Comparison of ENCODE assay signal across 24 cellular contexts in genomic region chr11:62430350-62430749, GRCh38. TPM values are rescaled to one million over a fixed set of nuclear protein-coding genes. Genes with fewer than 3 reads are reported as not detected.
DNase-seq lines count a peak whose midpoint lies in the region; ATAC-seq and TF ChIP-seq lines count a peak whose summit lies in the region.
"Had no signal": no experiment of that assay in that cellular context is flagged by ENCODE, and none has a peak within 500 bp of the region (broad histone marks: within the 10 kb centered on the region; RNA-seq: fewer than 3 reads in every experiment).

No MANE protein-coding gene starts in this region.

- TF ChIP-seq CTCF in vagina (IDR thresholded peaks at IDR 0.05) (no peak), stomach (IDR thresholded peaks at IDR 0.05) (no peak), type B pancreatic cell (conservative IDR thresholded peaks at IDR 0.05) (no peak)

- peaks cover 39% of the 10 kb centered on the region for H3K4me1 Mint-ChIP-seq in activated naive CD4-positive, alpha-beta T cell treated with anti-CD3 and anti-CD28 coated beads for 36 hours (ENCODE audit: low read depth)
- H3K4me1 Mint-ChIP-seq in activated T-helper 2 cell treated with anti-CD3 and anti-CD28 coated beads, Interferon-gamma antibody, Interleukin-2, Interleukin-4, amounts not matched to agents 10 μg/mL and 5 μg/mL and 100 μg/mL, durations not matched to agents 14 hours and 24 hours and 36 hours (ENCODE audit: low read depth) = peaks cover 67% of the 10 kb centered on the region
- peaks cover 46% of the 10 kb centered on the region for H3K4me1 Mint-ChIP-seq in type B pancreatic cell (ENCODE audit: unreplicated experiment)

- H3K4me3 Mint-ChIP-seq in activated naive CD4-positive, alpha-beta T cell treated with anti-CD3 and anti-CD28 coated beads for 36 hours = no peak overlapping the region
- H3K4me3 Mint-ChIP-seq in activated T-helper 2 cell treated with anti-CD3 and anti-CD28 coated beads, Interferon-gamma antibody, Interleukin-2, Interleukin-4, amounts not matched to agents 10 μg/mL and 5 μg/mL and 100 μg/mL, durations not matched to agents 14 hours and 24 hours and 36 hours (ENCODE audit: low read depth) = no peak overlapping the region
- H3K4me3 Mint-ChIP-seq in type B pancreatic cell = no peak overlapping the region
- H3K4me3 Mint-ChIP-seq: activated B cell treated with CpG ODN at 0.5 μM for 24 hours; CD8-positive, alpha-beta memory T cell; neural crest cell had no signal

- H3K27ac Mint-ChIP-seq in activated naive CD4-positive, alpha-beta T cell treated with anti-CD3 and anti-CD28 coated beads for 36 hours = peak overlapping the region; percentile 6
- no peak overlapping the region for H3K27ac Mint-ChIP-seq in activated naive CD4-positive, alpha-beta T cell treated with anti-CD3 and anti-CD28 coated beads, Interleukin-2, amount 50 U/mL, for 72 hours
- peak overlapping the region; percentile 15 for H3K27ac Mint-ChIP-seq in activated T-helper 2 cell treated with anti-CD3 and anti-CD28 coated beads, Interferon-gamma antibody, Interleukin-2, Interleukin-4, amounts not matched to agents 10 μg/mL and 5 μg/mL and 100 μg/mL, durations not matched to agents 14 hours and 24 hours and 36 hours
- H3K27ac Mint-ChIP-seq in type B pancreatic cell = no peak overlapping the region
- H3K27ac Mint-ChIP-seq: activated B cell treated with CpG ODN at 0.5 μM for 24 hours; effector memory CD8-positive, alpha-beta T cell had no signal

- WGBS in stomach, 5 donors = 77 to 88% (median 85%) methylated on average over 5 of the region's 5 CpGs

- no peaks in the 10 kb centered on the region for H3K27me3 Mint-ChIP-seq in activated naive CD4-positive, alpha-beta T cell treated with anti-CD3 and anti-CD28 coated beads for 36 hours (ENCODE audit: low read depth)
- H3K27me3 Mint-ChIP-seq in activated T-helper 2 cell treated with anti-CD3 and anti-CD28 coated beads, Interferon-gamma antibody, Interleukin-2, Interleukin-4, amounts not matched to agents 10 μg/mL and 5 μg/mL and 100 μg/mL, durations not matched to agents 14 hours and 24 hours and 36 hours (ENCODE audit: low read depth) = no peaks in the 10 kb centered on the region
- H3K27me3 Mint-ChIP-seq in type B pancreatic cell = no peaks in the 10 kb centered on the region
- H3K27me3 Mint-ChIP-seq: activated B cell treated with CpG ODN at 0.5 μM for 24 hours; CD8-positive, alpha-beta memory T cell; effector memory CD8-positive, alpha-beta T cell had no signal

- DNase-seq in activated naive CD4-positive, alpha-beta T cell treated with anti-CD3 and anti-CD28 coated beads for 36 hours = no peak
- no peak for DNase-seq in activated naive CD4-positive, alpha-beta T cell treated with anti-CD3 and anti-CD28 coated beads, Interleukin-2, amount 50 U/mL, for 72 hours (ENCODE audit: low spot score in 2 of 2)
- DNase-seq in activated T-helper 2 cell treated with anti-CD3 and anti-CD28 coated beads, Interferon-gamma antibody, Interleukin-2, Interleukin-4, amounts not matched to agents 10 μg/mL and 5 μg/mL and 100 μg/mL, durations not matched to agents 14 hours and 24 hours and 36 hours (ENCODE audit: low spot score) = no peak
- DNase-seq in vagina (ENCODE audit: extremely low spot score in 2 of 2) (no peak), NCI-H748 (lab: John Stamatoyannopoulos, UW; ENCODE audit: unreplicated experiment) (no peak), stomach (no peak), type B pancreatic cell (ENCODE audit: extremely low spot score, unreplicated experiment) (no peak)
- DNase-seq: ACHN; activated B cell treated with CpG ODN at 0.5 μM for 24 hours; amygdala; CD8-positive, alpha-beta memory T cell; effector memory CD8-positive, alpha-beta T cell; hippocampal formation; NCI-H1105 treated with DMSO at 0.1 percent for 48 hours; NCI-H69; retina; SJCRH30; stimulated activated naive CD4-positive, alpha-beta T cell; upper lobe of left lung had no signal

- intact Hi-C loops in activated naive CD4-positive, alpha-beta T cell treated with anti-CD3 and anti-CD28 coated beads for 36 hours (cut with micrococcal nuclease) = no loop called here
- intact Hi-C loops in activated T-helper 2 cell treated with anti-CD3 and anti-CD28 coated beads, Interferon-gamma antibody, Interleukin-2, Interleukin-4, amounts not matched to agents 10 μg/mL and 5 μg/mL and 100 μg/mL, durations not matched to agents 14 hours and 24 hours and 36 hours (cut with micrococcal nuclease) = no loop called here
- intact Hi-C loops in vagina (cut with DNase I) (no loop called here), stomach (cut with DNase I; ENCODE audit: low total_unique reads) (no loop called here)

- no peaks in the 10 kb centered on the region for H3K36me3 ChIP-seq in muscle layer of duodenum (ENCODE audit: control insufficient read depth in 1 of 2, insufficient read depth in 2 of 2, low read length in 2 of 2)
- H3K36me3 ChIP-seq in vagina = no peaks in the 10 kb centered on the region
- H3K36me3 ChIP-seq in stomach = no peaks in the 10 kb centered on the region
- H3K36me3 ChIP-seq: SJCRH30, upper lobe of left lung had no signal

- no peaks in the 10 kb centered on the region for H3K27me3 ChIP-seq in muscle layer of duodenum (ENCODE audit: low read depth, low read length)
- no peaks in the 10 kb centered on the region for H3K27me3 ChIP-seq in vagina
- no peaks in the 10 kb centered on the region for H3K27me3 ChIP-seq in stomach
- H3K27me3 ChIP-seq: SJCRH30, upper lobe of left lung had no signal

- H3K4me3 ChIP-seq in muscle layer of duodenum (ENCODE audit: low read depth in 1 of 2, low read length in 2 of 2) (no peak overlapping the region), vagina (no peak overlapping the region), stomach (no peak overlapping the region)
- H3K4me3 ChIP-seq: SJCRH30, upper lobe of left lung had no signal

- H3K27ac ChIP-seq in muscle layer of duodenum (ENCODE audit: low read length) (peak overlapping the region; percentile 26), vagina (peak overlapping the region; percentile 60), stomach (peak overlapping the region in 2 of 5 donors; percentile 27 to 44)
- H3K27ac ChIP-seq: SJCRH30 had no signal

- CTCF ChIA-PET in activated naive CD4-positive, alpha-beta T cell treated with anti-CD3 and anti-CD28 coated beads for 36 hours (lab: Charles Lee) = interaction anchor here (1.1 kb wide), 1 partner anchor 260 kb away, joined by 3 read pairs; no protein-coding TSS in a partner anchor

- no peaks in the 10 kb centered on the region for H3K36me3 Mint-ChIP-seq in activated naive CD4-positive, alpha-beta T cell treated with anti-CD3 and anti-CD28 coated beads for 36 hours (ENCODE audit: low read depth)
- H3K36me3 Mint-ChIP-seq in activated naive CD4-positive, alpha-beta T cell treated with anti-CD3 and anti-CD28 coated beads, Interleukin-2, amount 50 U/mL, for 72 hours = no peaks in the 10 kb centered on the region
- H3K36me3 Mint-ChIP-seq in activated T-helper 2 cell treated with anti-CD3 and anti-CD28 coated beads, Interferon-gamma antibody, Interleukin-2, Interleukin-4, amounts not matched to agents 10 μg/mL and 5 μg/mL and 100 μg/mL, durations not matched to agents 14 hours and 24 hours and 36 hours (ENCODE audit: low read depth) = no peaks in the 10 kb centered on the region
- no peaks in the 10 kb centered on the region for H3K36me3 Mint-ChIP-seq in type B pancreatic cell
- H3K36me3 Mint-ChIP-seq: CD8-positive, alpha-beta memory T cell had no signal

- no peak for ATAC-seq in activated naive CD4-positive, alpha-beta T cell treated with anti-CD3 and anti-CD28 coated beads, Interleukin-2, amount 50 U/mL, for 72 hours
- ATAC-seq: effector memory CD8-positive, alpha-beta T cell had no signal

- no peak for TF ChIP-seq POLR2A in vagina (IDR thresholded peaks at IDR 0.05)
- no peak for TF ChIP-seq POLR2A in stomach (IDR thresholded peaks at IDR 0.05)

- H3K4me1 ChIP-seq in muscle layer of duodenum (ENCODE audit: control insufficient read depth in 1 of 2, insufficient read depth in 2 of 2, low read length in 2 of 2) = peaks cover 14 to 42% of the 10 kb centered on the region in 2 donors
- peaks cover 56% of the 10 kb centered on the region for H3K4me1 ChIP-seq in vagina
- H3K4me1 ChIP-seq in stomach = peaks cover 14 to 64% (median 35%) of the 10 kb centered on the region in 4 donors
- H3K4me1 ChIP-seq: SJCRH30 had no signal

- H3K9me3 ChIP-seq in muscle layer of duodenum (ENCODE audit: control insufficient read depth in 1 of 2, low read length in 2 of 2) = no peaks in the 10 kb centered on the region
- H3K9me3 ChIP-seq in vagina = no peaks in the 10 kb centered on the region
- H3K9me3 ChIP-seq in stomach = no peaks in the 10 kb centered on the region
- H3K9me3 ChIP-seq: SJCRH30, upper lobe of left lung had no signal

- H3K9me3 Mint-ChIP-seq in activated naive CD4-positive, alpha-beta T cell treated with anti-CD3 and anti-CD28 coated beads for 36 hours = no peaks in the 10 kb centered on the region
- H3K9me3 Mint-ChIP-seq in activated naive CD4-positive, alpha-beta T cell treated with anti-CD3 and anti-CD28 coated beads, Interleukin-2, amount 50 U/mL, for 72 hours = no peaks in the 10 kb centered on the region
- no peaks in the 10 kb centered on the region for H3K9me3 Mint-ChIP-seq in activated T-helper 2 cell treated with anti-CD3 and anti-CD28 coated beads, Interferon-gamma antibody, Interleukin-2, Interleukin-4, amounts not matched to agents 10 μg/mL and 5 μg/mL and 100 μg/mL, durations not matched to agents 14 hours and 24 hours and 36 hours
- H3K9me3 Mint-ChIP-seq in type B pancreatic cell = no peaks in the 10 kb centered on the region
- H3K9me3 Mint-ChIP-seq: activated B cell treated with CpG ODN at 0.5 μM for 24 hours; CD8-positive, alpha-beta memory T cell; effector memory CD8-positive, alpha-beta T cell; neural crest cell had no signal

- TF ChIP-seq EP300 in stomach (IDR thresholded peaks at IDR 0.05) = no peak

RNA-seq across cellular contexts. Expression of gene SCGB1A1, which starts 11.5 kb away (rescaled TPM):
- total RNA-seq in activated naive CD4-positive, alpha-beta T cell treated with anti-CD3 and anti-CD28 coated beads for 36 hours = not detected
- total RNA-seq in activated naive CD4-positive, alpha-beta T cell treated with anti-CD3 and anti-CD28 coated beads, Interleukin-2, amount 50 U/mL, for 72 hours = not detected
- total RNA-seq in activated T-helper 2 cell treated with anti-CD3 and anti-CD28 coated beads, Interferon-gamma antibody, Interleukin-2, Interleukin-4, amounts not matched to agents 10 μg/mL and 5 μg/mL and 100 μg/mL, durations not matched to agents 14 hours and 24 hours and 36 hours = not detected in 2 replicates
- total RNA-seq in vagina = not detected
- total RNA-seq in stomach = 10 to 100 TPM in 1 of 5 donors, 1 to 10 TPM in 1, not detected in 3; 2.6 to 11.2 TPM
- 10 to 100 TPM in 1 of 3 donors, not detected in 2; 53.9 TPM for polyA plus RNA-seq in stomach
- total RNA-seq in type B pancreatic cell (ENCODE audit: low replicate concordance) = not detected in 2 replicates
- total RNA-seq: activated B cell treated with CpG ODN at 0.5 μM for 24 hours; CD8-positive, alpha-beta memory T cell; cerebellum; LHCN-M2; neural crest cell; SJCRH30 had no signal
- polyA plus RNA-seq: CD8-positive, alpha-beta memory T cell; keratinocyte had no signal

Comparison
In these comparisons a context has a peak if more than half of its experiments do, and no peak if none do; other contexts are left out.
1. H3K27ac Mint-ChIP-seq: peak in activated naive CD4-positive, alpha-beta T cell treated with anti-CD3 and anti-CD28 coated beads for 36 hours (single experiment) and activated T-helper 2 cell treated with anti-CD3 and anti-CD28 coated beads, Interferon-gamma antibody, Interleukin-2, Interleukin-4, amounts not matched to agents 10 μg/mL and 5 μg/mL and 100 μg/mL, durations not matched to agents 14 hours and 24 hours and 36 hours (single experiment); none in activated naive CD4-positive, alpha-beta T cell treated with anti-CD3 and anti-CD28 coated beads, Interleukin-2, amount 50 U/mL, for 72 hours (0 of 2) and type B pancreatic cell (single experiment).